ENCODE assay signal across 8 cellular contexts in genomic region chr11:62840712-62841360, GRCh38. TPM values are rescaled to one million over a fixed set of nuclear protein-coding genes. Genes with fewer than 3 reads are reported as not detected.
DNase-seq lines count a peak whose midpoint lies in the region; ATAC-seq and TF ChIP-seq lines count a peak whose summit lies in the region.
"Not testable (repeated sequence)": the region's sequence is repeated elsewhere in the genome, so short reads cannot be mapped to it uniquely, and the experiment has no call there.

No MANE protein-coding gene starts in this region.

- H3K27me3 ChIP-seq in CD4-positive, alpha-beta memory T cell (ENCODE audit: insufficient read depth, low read length); WERI-Rb-1 (ENCODE audit: insufficient read depth, low read depth, severe bottlenecking); neural cell (ENCODE audit: insufficient read depth, low read depth, low read length): not testable (repeated sequence)

- not testable (repeated sequence) for H3F3A ChIP-seq in neural cell (ENCODE audit: insufficient read depth, low read length, poor library complexity, severe bottlenecking)

- CTCF ChIA-PET in CD4-positive, alpha-beta memory T cell (lab: Charles Lee; ENCODE audit: partially characterized antibody): interaction anchor here (2.7 to 3.0 kb wide), 2 partner anchors 14 to 54 kb away, joined by 9 to 27 read pairs; partner anchors contain the start of gene TMEM179B

- H4K20me1 ChIP-seq in neural cell (ENCODE audit: insufficient read depth): not testable (repeated sequence)

- H3K9me3 Mint-ChIP-seq in CD4-positive, alpha-beta memory T cell: not testable (repeated sequence)

- H3K27ac ChIP-seq in CD4-positive, alpha-beta memory T cell (ENCODE audit: low read depth, low read length): peak overlapping the region; percentile 98
- H3K27ac ChIP-seq in WERI-Rb-1 (peak overlapping the region; percentile 98), neural cell (ENCODE audit: low read length) (peak overlapping the region; percentile 90)

- H3K9me2 ChIP-seq in neural cell (ENCODE audit: insufficient read depth, low read length): not testable (repeated sequence)

- intact Hi-C loops in CD4-positive, alpha-beta memory T cell (cut with micrococcal nuclease): loop anchor here (1.0 to 2.0 kb wide), 4 partner anchors 40 to 132 kb away; partner anchors contain the start of genes HNRNPUL2 and TMEM179B
- intact Hi-C loops in Right ventricle myocardium inferior (cut with DNase I): loop anchor here (2.0 to 5.0 kb wide), 4 partner anchors 36 to 294 kb away; partner anchors contain the start of genes AHNAK, NXF1 and TMEM179B

- H2AFZ ChIP-seq in neural cell (ENCODE audit: low read depth, low read length): not testable (repeated sequence)

- H3K36me3 Mint-ChIP-seq in CD4-positive, alpha-beta memory T cell: peaks cover 8 to 22% of the 10 kb centered on the region in 2 donors

- H3K4me3 ChIP-seq in CD4-positive, alpha-beta memory T cell (ENCODE audit: low read length in 2 of 2): peak overlapping the region in 1 of 2 donors; percentile 86
- peak overlapping the region; percentile 83 for H3K4me3 ChIP-seq in WERI-Rb-1 (ENCODE audit: low read depth, low read length)
- peak overlapping the region; percentile 93 for H3K4me3 ChIP-seq in neural cell (ENCODE audit: low read length)

- H3K36me3 ChIP-seq in CD4-positive, alpha-beta memory T cell (ENCODE audit: insufficient read depth, low read length); neural cell (ENCODE audit: insufficient read depth, low read length): not testable (repeated sequence)
- H3K36me3 ChIP-seq in WERI-Rb-1: peaks cover 12% of the 10 kb centered on the region

- not testable (repeated sequence) for H3K4me3 Mint-ChIP-seq in CD4-positive, alpha-beta memory T cell

- not testable (repeated sequence) for TF ChIP-seq CTCF in WERI-Rb-1 (IDR thresholded peaks at IDR 0.05; ENCODE audit: low read depth, low read length); neural cell (IDR thresholded peaks at IDR 0.05; ENCODE audit: poor library complexity, severe bottlenecking)

- not testable (repeated sequence) for H3K9me3 ChIP-seq in CD4-positive, alpha-beta memory T cell (ENCODE audit: control insufficient read depth in 1 of 2, low read length in 2 of 2); WERI-Rb-1 (ENCODE audit: severe bottlenecking); neural cell (ENCODE audit: low read length)

- peak overlapping the region; percentile 73 for H3K9ac ChIP-seq in neural cell (ENCODE audit: low read length)

- peaks cover 32% of the 10 kb centered on the region for H3K4me1 ChIP-seq in CD4-positive, alpha-beta memory T cell (ENCODE audit: insufficient read depth, low read length)

- ATAC-seq in HG02610 (IDR thresholded peaks at IDR 0.05; ENCODE audit: unreplicated experiment): peak; percentile 10
- ATAC-seq in Right ventricle myocardium inferior: not testable (repeated sequence)

- TF ChIP-seq RAD21 in neural cell (conservative IDR thresholded peaks at IDR 0.05): not testable (repeated sequence)

- not testable (repeated sequence) for H3K27ac Mint-ChIP-seq in CD4-positive, alpha-beta memory T cell

- peaks cover 12% of the 10 kb centered on the region for H3K79me2 ChIP-seq in neural cell (replicated peaks; ENCODE audit: insufficient read depth, low read length)

- POLR2A ChIA-PET in CD4-positive, alpha-beta memory T cell (lab: Charles Lee; ENCODE audit: partially characterized antibody): interaction anchor here (0.6 to 13.8 kb wide), 77 partner anchors 8 to 1938 kb away, joined by 3 to 801 read pairs (median 6); partner anchors contain the start of genes B3GAT3, BAD, BSCL2 and C11orf98

- DNase-seq in CD4-positive, alpha-beta memory T cell: peak in 1 of 5 donors; percentile 92
- peak; percentile 96 for DNase-seq in NCI-H226
- DNase-seq in WERI-Rb-1: peak; percentile 90
- peak; percentile 77 for DNase-seq in amniotic epithelial cell (ENCODE audit: low read depth)
- peak; percentile 87 for DNase-seq in Right ventricle myocardium inferior (ENCODE audit: missing footprints)
- DNase-seq in stimulated activated CD8-positive, alpha-beta memory T cell treated with anti-CD3 and anti-CD28 coated beads, Interleukin-4, amount 100 ng/mL, for 24 hours (ENCODE audit: low read depth): peak; percentile 75

- H3K4me2 ChIP-seq in neural cell (ENCODE audit: low read length): not testable (repeated sequence)

- H3K4me1 Mint-ChIP-seq in CD4-positive, alpha-beta memory T cell: peaks cover 10 to 38% (median 22%) of the 10 kb centered on the region in 4 donors

- TF ChIP-seq EP300 in neural cell (conservative IDR thresholded peaks at IDR 0.05; ENCODE audit: poor library complexity, severe bottlenecking): not testable (repeated sequence)

- H3K27me3 Mint-ChIP-seq in CD4-positive, alpha-beta memory T cell: not testable (repeated sequence)

RNA-seq across cellular contexts. Expression of gene WDR74, which starts 1.4 kb away (rescaled TPM):
- 10 to 100 TPM; 79.3 to 82.2 TPM for total RNA-seq in CD4-positive, alpha-beta memory T cell
- 10 to 100 TPM; 33.9 to 50.8 TPM for polyA plus RNA-seq in CD4-positive, alpha-beta memory T cell
- 25.4 TPM for total RNA-seq in Right ventricle myocardium inferior
- polyA plus RNA-seq in neural cell: 50.4 and 71.7 TPM in 2 replicates
- polyA minus RNA-seq in neural cell: 24.5 and 28.2 TPM in 2 replicates

RNA-seq across cellular contexts. Expression of gene TEX54, which starts 8.2 kb away (rescaled TPM):
- not detected for total RNA-seq in CD4-positive, alpha-beta memory T cell
- 1 to 10 TPM; 1.3 to 1.9 TPM for polyA plus RNA-seq in CD4-positive, alpha-beta memory T cell
- not detected for total RNA-seq in Right ventricle myocardium inferior
- not detected in 2 replicates for polyA plus RNA-seq in neural cell
- not detected in 2 replicates for polyA minus RNA-seq in neural cell

RNA-seq across cellular contexts. Expression of gene STX5, which starts 9.0 kb away (rescaled TPM):
- total RNA-seq in CD4-positive, alpha-beta memory T cell: 10 to 100 TPM; 66.0 to 67.9 TPM
- 10 to 100 TPM; 30.4 to 31.8 TPM for polyA plus RNA-seq in CD4-positive, alpha-beta memory T cell
- 18.5 TPM for total RNA-seq in Right ventricle myocardium inferior
- polyA plus RNA-seq in neural cell: 28.5 and 30.5 TPM in 2 replicates
- polyA minus RNA-seq in neural cell: 41.0 and 42.1 TPM in 2 replicates

RNA-seq across cellular contexts. Expression of gene NXF1, which starts 35.6 kb away (rescaled TPM):
- total RNA-seq in CD4-positive, alpha-beta memory T cell: 100 to 1,000 TPM; 195 to 196 TPM
- polyA plus RNA-seq in CD4-positive, alpha-beta memory T cell: 10 to 100 TPM; 75.2 to 83.2 TPM
- 42.7 TPM for total RNA-seq in Right ventricle myocardium inferior
- 26.0 and 32.1 TPM in 2 replicates for polyA plus RNA-seq in neural cell
- polyA minus RNA-seq in neural cell: 26.1 and 42.7 TPM in 2 replicates

RNA-seq across cellular contexts. Expression of gene SLC3A2, which starts 39.9 kb away (rescaled TPM):
- 100 to 1,000 TPM; 205 to 215 TPM for total RNA-seq in CD4-positive, alpha-beta memory T cell
- 100 to 1,000 TPM; 157 to 226 TPM for polyA plus RNA-seq in CD4-positive, alpha-beta memory T cell
- 39.7 TPM for total RNA-seq in Right ventricle myocardium inferior
- 176 and 182 TPM in 2 replicates for polyA plus RNA-seq in neural cell
- 89.8 and 110 TPM in 2 replicates for polyA minus RNA-seq in neural cell
